Comparison of ENCODE assay signal across 1 cellular context in genomic region chr1:110407260-110408210, GRCh38.
TF ChIP-seq lines count a peak whose summit lies in the region.

Gene LAMTOR5, minus strand, starts transcription at chr1:110407694. Its CDS starts 74 bp downstream, at chr1:110407620.

TF ChIP-seq in K562, 482 proteins besides CTCF, POLR2A, EP300 and RAD21 (continued from another document and continues in another):
- TF ChIP-seq ZBTB40 (IDR thresholded peaks at IDR 0.05) (peak; percentile 95), ZBTB40 (CRISPR knock-in tag; IDR thresholded peaks at IDR 0.05) (no peak), BCOR (IDR thresholded peaks at IDR 0.05) (peak; percentile 65; the same call in 1 of the 2 replicates), THRB (CRISPR knock-in tag; conservative IDR thresholded peaks at IDR 0.05) (peak; percentile 82), MTA3 (IDR thresholded peaks at IDR 0.05; ENCODE audit: borderline replicate concordance) (peak; percentile 100), ZNF263 (CRISPR knock-in tag; IDR thresholded peaks at IDR 0.05; ENCODE audit: borderline replicate concordance) (peak; percentile 56; the same call in 1 of the 2 replicates), BACH1 (tag; IDR thresholded peaks at IDR 0.05) (peak; percentile 51; the same call in 1 of the 2 replicates), HNRNPL (IDR thresholded peaks at IDR 0.05; ENCODE audit: low read depth, low read length) (no peak), ZNF324 (CRISPR knock-in tag; IDR thresholded peaks at IDR 0.05) (no peak; the same call in 1 of the 2 replicates), TFE3 (CRISPR knock-in tag; IDR thresholded peaks at IDR 0.05) (no peak), ZNF449 (CRISPR knock-in tag; IDR thresholded peaks at IDR 0.05) (no peak), RFX5 (IDR thresholded peaks at IDR 0.05; ENCODE audit: low read depth, low read length) (no peak), ZNF277 (CRISPR knock-in tag; IDR thresholded peaks at IDR 0.05; ENCODE audit: borderline replicate concordance) (no peak), L3MBTL2 (IDR thresholded peaks at IDR 0.05) (peak; percentile 91), PRMT5 (CRISPR knock-in tag; IDR thresholded peaks at IDR 0.05) (0 out of 2 replicates have a peak, but pooled peaks have one; percentile 36), ZNF184 (CRISPR knock-in tag; IDR thresholded peaks at IDR 0.05) (no peak), ARID3B (CRISPR knock-in tag; IDR thresholded peaks at IDR 0.05; ENCODE audit: borderline replicate concordance) (peak; percentile 81; the same call in 1 of the 2 replicates), KLF1 (tag; IDR thresholded peaks at IDR 0.05) (peak; percentile 96), NBN (IDR thresholded peaks at IDR 0.05; ENCODE audit: low read depth) (peak; percentile 89; the same call in 1 of the 2 replicates), POLR2AphosphoS2 (IDR thresholded peaks at IDR 0.05; ENCODE audit: low read length) (no peak), ZNF212 (CRISPR knock-in tag; IDR thresholded peaks at IDR 0.05) (no peak), CBX2 (IDR thresholded peaks at IDR 0.05; ENCODE audit: insufficient read depth, low read length, poor library complexity, severe bottlenecking) (no peak), HMGXB4 (CRISPR knock-in tag; IDR thresholded peaks at IDR 0.05) (0 out of 2 replicates have a peak, but pooled peaks have one; percentile 44), ATF4 (CRISPR knock-in tag; IDR thresholded peaks at IDR 0.05) (no peak), ZNF717 (CRISPR knock-in tag; IDR thresholded peaks at IDR 0.05) (no peak), ZSCAN32 (CRISPR knock-in tag; IDR thresholded peaks at IDR 0.05) (no peak), HMG20A (CRISPR knock-in tag; conservative IDR thresholded peaks at IDR 0.05) (no peak), GATAD2B (IDR thresholded peaks at IDR 0.05; ENCODE audit: borderline replicate concordance) (peak; percentile 26; the same call in 1 of the 2 replicates), TCF7 (IDR thresholded peaks at IDR 0.05; ENCODE audit: borderline replicate concordance) (peak; percentile 50), NCOA2 (IDR thresholded peaks at IDR 0.05; ENCODE audit: partially characterized antibody in 2 of 2) (no peak), ZNF518B (CRISPR knock-in tag; IDR thresholded peaks at IDR 0.05) (no peak), STAT5A (IDR thresholded peaks at IDR 0.05; ENCODE audit: borderline replicate concordance, low read length) (no peak; the same call in 1 of the 2 replicates), KLF6 (CRISPR knock-in tag; IDR thresholded peaks at IDR 0.05; ENCODE audit: borderline replicate concordance) (peak; percentile 67; the same call in 1 of the 2 replicates), SNIP1 (IDR thresholded peaks at IDR 0.05; ENCODE audit: low read depth) (no peak), BRCA1 (IDR thresholded peaks at IDR 0.05) (no peak), BRCA1 (CRISPR knock-in tag; IDR thresholded peaks at IDR 0.05) (no peak), HDAC8 (tag; IDR thresholded peaks at IDR 0.05) (peak; percentile 65; the same call in 1 of the 2 replicates), RB1 (IDR thresholded peaks at IDR 0.05; ENCODE audit: low read depth) (peak; percentile 64)
